Comparison of ENCODE assay signal across 1 cellular context in the genomic region with DNA sequence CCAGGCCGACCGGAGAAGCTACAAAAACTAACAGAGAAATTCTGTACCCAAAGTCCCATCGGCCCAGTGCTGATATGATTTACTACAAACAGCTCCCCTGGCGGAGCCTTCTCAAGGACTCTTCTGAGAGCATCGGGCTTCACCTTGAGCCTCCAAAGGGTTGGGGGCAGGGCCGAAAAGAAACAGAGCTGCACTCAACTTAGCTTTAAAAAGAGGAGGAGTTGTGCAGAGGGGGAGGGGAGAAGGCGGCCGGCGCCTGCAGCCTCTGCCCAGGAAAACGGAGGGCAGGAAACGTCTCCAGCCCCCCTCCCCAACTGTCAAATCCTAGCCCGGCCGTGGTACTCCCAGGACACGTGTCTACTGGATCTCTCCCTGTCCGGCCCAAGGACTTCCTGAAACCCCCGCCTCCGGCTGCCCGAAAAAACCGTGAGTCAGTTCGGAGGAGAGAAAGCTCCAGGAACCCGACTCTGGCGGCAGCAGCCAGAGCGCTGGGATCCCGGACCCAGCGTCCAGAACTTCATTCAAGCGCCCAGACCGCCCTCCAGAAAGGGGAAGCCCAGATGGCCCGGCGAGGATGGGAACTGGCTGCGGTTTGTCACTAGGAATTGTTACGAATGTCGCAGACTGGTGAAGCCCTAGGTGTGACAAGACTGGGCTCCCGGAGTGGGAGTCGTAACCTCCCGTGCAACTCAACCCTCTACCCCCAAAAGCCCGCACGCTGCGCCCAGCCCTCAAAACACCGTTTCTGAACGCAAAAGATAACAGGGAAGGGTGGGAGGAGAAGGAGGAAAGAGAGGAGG.
A peak's percentile ranks its signal among the peaks of the same experiment; 100 is the strongest.
TF ChIP-seq lines count a peak whose summit lies in the region.

No MANE protein-coding gene starts in this region.

TF ChIP-seq in HEK293, 187 proteins besides CTCF, POLR2A, EP300 and RAD21 (continued from another document and continues in another):
- peak; percentile 62; the same call in 1 of the 2 replicates for TF ChIP-seq PRDM10 (tag by site-specific recombination; IDR thresholded peaks at IDR 0.05)
- no peak for TF ChIP-seq ZNF501 (tag by site-specific recombination; IDR thresholded peaks at IDR 0.05)
- peak; percentile 60; the same call in 1 of the 2 replicates for TF ChIP-seq ZNF561 (tag by site-specific recombination; IDR thresholded peaks at IDR 0.05; ENCODE audit: borderline replicate concordance)
- TF ChIP-seq, protein P1, sequence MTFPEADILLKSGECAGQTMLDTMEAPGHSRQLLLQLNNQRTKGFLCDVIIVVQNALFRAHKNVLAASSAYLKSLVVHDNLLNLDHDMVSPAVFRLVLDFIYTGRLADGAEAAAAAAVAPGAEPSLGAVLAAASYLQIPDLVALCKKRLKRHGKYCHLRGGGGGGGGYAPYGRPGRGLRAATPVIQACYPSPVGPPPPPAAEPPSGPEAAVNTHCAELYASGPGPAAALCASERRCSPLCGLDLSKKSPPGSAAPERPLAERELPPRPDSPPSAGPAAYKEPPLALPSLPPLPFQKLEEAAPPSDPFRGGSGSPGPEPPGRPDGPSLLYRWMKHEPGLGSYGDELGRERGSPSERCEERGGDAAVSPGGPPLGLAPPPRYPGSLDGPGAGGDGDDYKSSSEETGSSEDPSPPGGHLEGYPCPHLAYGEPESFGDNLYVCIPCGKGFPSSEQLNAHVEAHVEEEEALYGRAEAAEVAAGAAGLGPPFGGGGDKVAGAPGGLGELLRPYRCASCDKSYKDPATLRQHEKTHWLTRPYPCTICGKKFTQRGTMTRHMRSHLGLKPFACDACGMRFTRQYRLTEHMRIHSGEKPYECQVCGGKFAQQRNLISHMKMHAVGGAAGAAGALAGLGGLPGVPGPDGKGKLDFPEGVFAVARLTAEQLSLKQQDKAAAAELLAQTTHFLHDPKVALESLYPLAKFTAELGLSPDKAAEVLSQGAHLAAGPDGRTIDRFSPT (tag by site-specific recombination; IDR thresholded peaks at IDR 0.05), result peak; percentile 21; the same call in 1 of the 2 replicates
- TF ChIP-seq, protein P2, sequence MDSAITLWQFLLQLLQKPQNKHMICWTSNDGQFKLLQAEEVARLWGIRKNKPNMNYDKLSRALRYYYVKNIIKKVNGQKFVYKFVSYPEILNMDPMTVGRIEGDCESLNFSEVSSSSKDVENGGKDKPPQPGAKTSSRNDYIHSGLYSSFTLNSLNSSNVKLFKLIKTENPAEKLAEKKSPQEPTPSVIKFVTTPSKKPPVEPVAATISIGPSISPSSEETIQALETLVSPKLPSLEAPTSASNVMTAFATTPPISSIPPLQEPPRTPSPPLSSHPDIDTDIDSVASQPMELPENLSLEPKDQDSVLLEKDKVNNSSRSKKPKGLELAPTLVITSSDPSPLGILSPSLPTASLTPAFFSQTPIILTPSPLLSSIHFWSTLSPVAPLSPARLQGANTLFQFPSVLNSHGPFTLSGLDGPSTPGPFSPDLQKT (IDR thresholded peaks at IDR 0.05; ENCODE audit: borderline replicate concordance, low read depth, low read length), result no peak
- no peak for TF ChIP-seq ZIC2 (tag by site-specific recombination; IDR thresholded peaks at IDR 0.05)
- peak; percentile 63 for TF ChIP-seq SP2 (tag by site-specific recombination; IDR thresholded peaks at IDR 0.05)
- TF ChIP-seq BCL11B (tag by site-specific recombination; IDR thresholded peaks at IDR 0.05; ENCODE audit: low read depth), result no peak
- no peak for TF ChIP-seq ZNF76 (tag by site-specific recombination; IDR thresholded peaks at IDR 0.05; ENCODE audit: borderline replicate concordance, low read depth)
- TF ChIP-seq ZNF433 (tag by site-specific recombination; IDR thresholded peaks at IDR 0.05; ENCODE audit: low read depth), result no peak
- TF ChIP-seq ZNF239 (tag by site-specific recombination; IDR thresholded peaks at IDR 0.05), result no peak
- TF ChIP-seq ZNF292 (tag by site-specific recombination; IDR thresholded peaks at IDR 0.05; ENCODE audit: borderline replicate concordance, low read depth), result no peak
- TF ChIP-seq, protein P3, sequence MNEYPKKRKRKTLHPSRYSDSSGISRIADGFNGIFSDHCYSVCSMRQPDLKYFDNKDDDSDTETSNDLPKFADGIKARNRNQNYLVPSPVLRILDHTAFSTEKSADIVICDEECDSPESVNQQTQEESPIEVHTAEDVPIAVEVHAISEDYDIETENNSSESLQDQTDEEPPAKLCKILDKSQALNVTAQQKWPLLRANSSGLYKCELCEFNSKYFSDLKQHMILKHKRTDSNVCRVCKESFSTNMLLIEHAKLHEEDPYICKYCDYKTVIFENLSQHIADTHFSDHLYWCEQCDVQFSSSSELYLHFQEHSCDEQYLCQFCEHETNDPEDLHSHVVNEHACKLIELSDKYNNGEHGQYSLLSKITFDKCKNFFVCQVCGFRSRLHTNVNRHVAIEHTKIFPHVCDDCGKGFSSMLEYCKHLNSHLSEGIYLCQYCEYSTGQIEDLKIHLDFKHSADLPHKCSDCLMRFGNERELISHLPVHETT (tag by site-specific recombination; IDR thresholded peaks at IDR 0.05), result no peak
- TF ChIP-seq, protein P4, sequence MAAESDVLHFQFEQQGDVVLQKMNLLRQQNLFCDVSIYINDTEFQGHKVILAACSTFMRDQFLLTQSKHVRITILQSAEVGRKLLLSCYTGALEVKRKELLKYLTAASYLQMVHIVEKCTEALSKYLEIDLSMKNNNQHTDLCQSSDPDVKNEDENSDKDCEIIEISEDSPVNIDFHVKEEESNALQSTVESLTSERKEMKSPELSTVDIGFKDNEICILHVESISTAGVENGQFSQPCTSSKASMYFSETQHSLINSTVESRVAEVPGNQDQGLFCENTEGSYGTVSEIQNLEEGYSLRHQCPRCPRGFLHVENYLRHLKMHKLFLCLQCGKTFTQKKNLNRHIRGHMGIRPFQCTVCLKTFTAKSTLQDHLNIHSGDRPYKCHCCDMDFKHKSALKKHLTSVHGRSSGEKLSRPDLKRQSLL (tag by site-specific recombination; IDR thresholded peaks at IDR 0.05), result peak; percentile 42
- TF ChIP-seq, protein P5, sequence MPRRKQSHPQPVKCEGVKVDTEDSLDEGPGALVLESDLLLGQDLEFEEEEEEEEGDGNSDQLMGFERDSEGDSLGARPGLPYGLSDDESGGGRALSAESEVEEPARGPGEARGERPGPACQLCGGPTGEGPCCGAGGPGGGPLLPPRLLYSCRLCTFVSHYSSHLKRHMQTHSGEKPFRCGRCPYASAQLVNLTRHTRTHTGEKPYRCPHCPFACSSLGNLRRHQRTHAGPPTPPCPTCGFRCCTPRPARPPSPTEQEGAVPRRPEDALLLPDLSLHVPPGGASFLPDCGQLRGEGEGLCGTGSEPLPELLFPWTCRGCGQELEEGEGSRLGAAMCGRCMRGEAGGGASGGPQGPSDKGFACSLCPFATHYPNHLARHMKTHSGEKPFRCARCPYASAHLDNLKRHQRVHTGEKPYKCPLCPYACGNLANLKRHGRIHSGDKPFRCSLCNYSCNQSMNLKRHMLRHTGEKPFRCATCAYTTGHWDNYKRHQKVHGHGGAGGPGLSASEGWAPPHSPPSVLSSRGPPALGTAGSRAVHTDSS (tag by site-specific recombination; IDR thresholded peaks at IDR 0.05), result no peak
- no peak for TF ChIP-seq ZNF785 (tag by site-specific recombination; IDR thresholded peaks at IDR 0.05)
- no peak for TF ChIP-seq ZNF121 (tag by site-specific recombination; IDR thresholded peaks at IDR 0.05)
- TF ChIP-seq ZNF26 (tag by site-specific recombination; IDR thresholded peaks at IDR 0.05), result no peak
- TF ChIP-seq ZNF202 (tag by site-specific recombination; IDR thresholded peaks at IDR 0.05; ENCODE audit: borderline replicate concordance), result no peak
- no peak for TF ChIP-seq ZNF350 (tag by site-specific recombination; IDR thresholded peaks at IDR 0.05)
- no peak for TF ChIP-seq ZNF423 (tag by site-specific recombination; IDR thresholded peaks at IDR 0.05)
- TF ChIP-seq ZNF416 (tag by site-specific recombination; IDR thresholded peaks at IDR 0.05), result no peak
- no peak for TF ChIP-seq KLF17 (tag by site-specific recombination; IDR thresholded peaks at IDR 0.05)
- TF ChIP-seq ZNF701 (tag by site-specific recombination; IDR thresholded peaks at IDR 0.05), result no peak
- no peak for TF ChIP-seq ZNF274 (IDR thresholded peaks at IDR 0.05; ENCODE audit: low read length)
- TF ChIP-seq ZNF274 (tag by site-specific recombination; IDR thresholded peaks at IDR 0.05; ENCODE audit: borderline replicate concordance), result no peak
- no peak for TF ChIP-seq ZNF549 (tag by site-specific recombination; IDR thresholded peaks at IDR 0.05)
- no peak for TF ChIP-seq ZNF146 (tag by site-specific recombination; IDR thresholded peaks at IDR 0.05)
- no peak for TF ChIP-seq ZNF654 (tag by site-specific recombination; IDR thresholded peaks at IDR 0.05; ENCODE audit: low read depth)
- TF ChIP-seq BCL11A (tag by site-specific recombination; IDR thresholded peaks at IDR 0.05; ENCODE audit: low read depth), result no peak
- TF ChIP-seq ZNF629 (tag by site-specific recombination; IDR thresholded peaks at IDR 0.05), result 0 out of 2 replicates have a peak, but pooled peaks have one; percentile 13
- TF ChIP-seq TCF7L2 (IDR thresholded peaks at IDR 0.05; ENCODE audit: borderline replicate concordance, low read depth, low read length), result no peak
- no peak for TF ChIP-seq ZNF223 (tag by site-specific recombination; IDR thresholded peaks at IDR 0.05)
- TF ChIP-seq ZNF112 (tag by site-specific recombination; IDR thresholded peaks at IDR 0.05), result no peak
- TF ChIP-seq ZNF391 (tag by site-specific recombination; IDR thresholded peaks at IDR 0.05; ENCODE audit: borderline replicate concordance, low read depth), result no peak
- TF ChIP-seq KLF10 (tag by site-specific recombination; IDR thresholded peaks at IDR 0.05), result no peak
- no peak for TF ChIP-seq ZNF768 (tag by site-specific recombination; IDR thresholded peaks at IDR 0.05)
- TF ChIP-seq ZNF404 (tag by site-specific recombination; IDR thresholded peaks at IDR 0.05), result no peak
- TF ChIP-seq ZNF521 (tag by site-specific recombination; IDR thresholded peaks at IDR 0.05), result no peak
- no peak for TF ChIP-seq KLF1 (tag by site-specific recombination; IDR thresholded peaks at IDR 0.05)
- no peak for TF ChIP-seq RBAK (tag by site-specific recombination; IDR thresholded peaks at IDR 0.05)
- no peak; the same call in 1 of the 2 replicates for TF ChIP-seq ZEB2 (tag by site-specific recombination; IDR thresholded peaks at IDR 0.05)
- no peak for TF ChIP-seq ZNF558 (tag by site-specific recombination; IDR thresholded peaks at IDR 0.05)
- no peak for TF ChIP-seq ZNF548 (tag by site-specific recombination; IDR thresholded peaks at IDR 0.05)
- no peak for TF ChIP-seq ZNF621 (tag by site-specific recombination; IDR thresholded peaks at IDR 0.05)
- TF ChIP-seq ZNF132 (tag by site-specific recombination; IDR thresholded peaks at IDR 0.05; ENCODE audit: borderline replicate concordance), result no peak
- TF ChIP-seq, protein P6, sequence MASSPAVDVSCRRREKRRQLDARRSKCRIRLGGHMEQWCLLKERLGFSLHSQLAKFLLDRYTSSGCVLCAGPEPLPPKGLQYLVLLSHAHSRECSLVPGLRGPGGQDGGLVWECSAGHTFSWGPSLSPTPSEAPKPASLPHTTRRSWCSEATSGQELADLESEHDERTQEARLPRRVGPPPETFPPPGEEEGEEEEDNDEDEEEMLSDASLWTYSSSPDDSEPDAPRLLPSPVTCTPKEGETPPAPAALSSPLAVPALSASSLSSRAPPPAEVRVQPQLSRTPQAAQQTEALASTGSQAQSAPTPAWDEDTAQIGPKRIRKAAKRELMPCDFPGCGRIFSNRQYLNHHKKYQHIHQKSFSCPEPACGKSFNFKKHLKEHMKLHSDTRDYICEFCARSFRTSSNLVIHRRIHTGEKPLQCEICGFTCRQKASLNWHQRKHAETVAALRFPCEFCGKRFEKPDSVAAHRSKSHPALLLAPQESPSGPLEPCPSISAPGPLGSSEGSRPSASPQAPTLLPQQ (tag by site-specific recombination; IDR thresholded peaks at IDR 0.05), result no peak
- no peak for TF ChIP-seq ZNF311 (tag by site-specific recombination; IDR thresholded peaks at IDR 0.05; ENCODE audit: borderline replicate concordance)
- no peak for TF ChIP-seq ZNF37A (tag by site-specific recombination; IDR thresholded peaks at IDR 0.05)
- TF ChIP-seq ZNF157 (tag by site-specific recombination; IDR thresholded peaks at IDR 0.05), result no peak
- no peak; the same call in 1 of the 2 replicates for TF ChIP-seq ZBTB17 (tag by site-specific recombination; IDR thresholded peaks at IDR 0.05)
